Comparison of ENCODE assay signal across 24 cellular contexts in genomic region chrX:31524182-31524581, GRCh38.
DNase-seq lines count a peak whose midpoint lies in the region; ATAC-seq, FAIRE-seq and TF ChIP-seq lines count a peak whose summit lies in the region.
"Had no signal": no experiment of that assay in that cellular context is flagged by ENCODE, and none has a peak within 500 bp of the region (broad histone marks: within the 10 kb centered on the region; RNA-seq: fewer than 3 reads in every experiment).

No MANE protein-coding gene starts in this region.

- H3K36me3 ChIP-seq in astrocyte (ENCODE audit: insufficient read depth, low read length) (no peaks in the 10 kb centered on the region), hepatocyte (replicated peaks; ENCODE audit: insufficient read depth, low read depth) (no peaks in the 10 kb centered on the region)

- no peak overlapping the region for H3K9ac ChIP-seq in astrocyte (ENCODE audit: low read length)

- H4K20me1 ChIP-seq in astrocyte (ENCODE audit: insufficient read depth, low read length): no peaks in the 10 kb centered on the region
- H4K20me1 ChIP-seq in hepatocyte (ENCODE audit: insufficient read depth, poor library complexity, severe bottlenecking): no peaks in the 10 kb centered on the region

- H3K27ac Mint-ChIP-seq in astrocyte (ENCODE audit: unreplicated experiment): no peak overlapping the region
- H3K27ac Mint-ChIP-seq: B cell; CD8-positive, alpha-beta T cell; HFFc6 had no signal

- intact Hi-C loops in sciatic nerve (cut with DNase I): no loop called here

- no peaks in the 10 kb centered on the region for H3K9me2 ChIP-seq in hepatocyte (replicated peaks; ENCODE audit: insufficient read depth)

- ATAC-seq in sciatic nerve: no peak
- ATAC-seq: CD8-positive, alpha-beta T cell; HepG2; Panc1 had no signal

- H3K79me2 ChIP-seq in astrocyte (ENCODE audit: insufficient read depth, low read length) (no peaks in the 10 kb centered on the region), hepatocyte (no peaks in the 10 kb centered on the region)

- no peaks in the 10 kb centered on the region for H3K36me3 Mint-ChIP-seq in astrocyte (ENCODE audit: low read depth, unreplicated experiment)
- H3K36me3 Mint-ChIP-seq: CD8-positive, alpha-beta T cell had no signal

- peak; percentile 16 for DNase-seq in NCI-H226
- peak; percentile 18 for DNase-seq in astrocyte (ENCODE audit: low read depth)
- DNase-seq in hepatocyte (ENCODE audit: low spot score): peak; percentile 5
- no peak for DNase-seq in stimulated activated CD4-positive, alpha-beta T cell treated with anti-CD3 and anti-CD28 coated beads, Interleukin-4, amount 100 ng/mL, for 4 hours
- no peak for DNase-seq in sciatic nerve (ENCODE audit: low spot score)
- no peak for DNase-seq in putamen (ENCODE audit: low spot score)
- no peak for DNase-seq in EL
- DNase-seq: Caco-2; CD8-positive, alpha-beta T cell; DMS 273 treated with DMSO at 0.1 percent for 48 hours; DMS79; H9; HFFc6; KBM-7; MM.1S; NCI-H2029 treated with DMSO at 0.1 percent for 48 hours; NCI-H510A; NCI-H69; SIG-M5 had no signal

- H3K27ac ChIP-seq in astrocyte (ENCODE audit: low read depth, low read length) (no peak overlapping the region), hepatocyte (no peak overlapping the region)
- H3K27ac ChIP-seq: C4-2B had no signal

- WGBS in hepatocyte (ENCODE audit: low lambda C conversion rate, missing lambda C conversion rate): 54% methylated on average over 4 of the region's 4 CpGs

- H3K4me3 ChIP-seq in astrocyte (ENCODE audit: insufficient read depth, low read depth, low read length) (no peak overlapping the region), hepatocyte (no peak overlapping the region)

- H3K4me1 ChIP-seq in astrocyte (ENCODE audit: insufficient read depth, low read length) (no peaks in the 10 kb centered on the region), hepatocyte (ENCODE audit: insufficient read depth) (no peaks in the 10 kb centered on the region)
- H3K4me1 ChIP-seq: Caco-2 had no signal

- no peaks in the 10 kb centered on the region for H3K27me3 Mint-ChIP-seq in astrocyte (ENCODE audit: low read depth, unreplicated experiment)
- H3K27me3 Mint-ChIP-seq: B cell had no signal

- H3K4me1 Mint-ChIP-seq in astrocyte (ENCODE audit: low read depth, unreplicated experiment): peaks cover 1% of the 10 kb centered on the region
- H3K4me1 Mint-ChIP-seq: B cell, H9 had no signal

- H3K4me2 ChIP-seq in astrocyte (ENCODE audit: low read length): no peak overlapping the region
- H3K4me2 ChIP-seq in hepatocyte: no peak overlapping the region

- H3K4me3 Mint-ChIP-seq in astrocyte (ENCODE audit: unreplicated experiment): no peak overlapping the region
- H3K4me3 Mint-ChIP-seq: B cell; CD8-positive, alpha-beta T cell; H9; HFFc6 had no signal

- no peak overlapping the region for H2AFZ ChIP-seq in astrocyte (ENCODE audit: low read depth, low read length)
- H2AFZ ChIP-seq in hepatocyte: no peak overlapping the region

- H3K9me3 ChIP-seq in astrocyte (ENCODE audit: insufficient read depth, low read depth, low read length): no peaks in the 10 kb centered on the region
- no peaks in the 10 kb centered on the region for H3K9me3 ChIP-seq in hepatocyte (ENCODE audit: low read depth)
- H3K9me3 ChIP-seq: Caco-2 had no signal

- peak; percentile 73 for FAIRE-seq in astrocyte (lab: Jason Lieb, UNC)
- FAIRE-seq: GM12892, HepG2 had no signal

- TF ChIP-seq CTCF in astrocyte (IDR thresholded peaks at IDR 0.05; ENCODE audit: insufficient read depth, low read depth, low read length) (no peak), hepatocyte (IDR thresholded peaks at IDR 0.05; ENCODE audit: poor library complexity) (no peak)

- H3K27me3 ChIP-seq in astrocyte (ENCODE audit: insufficient read depth, low read length): no peaks in the 10 kb centered on the region
- no peaks in the 10 kb centered on the region for H3K27me3 ChIP-seq in hepatocyte

- no peaks in the 10 kb centered on the region for H3K9me3 Mint-ChIP-seq in astrocyte (ENCODE audit: unreplicated experiment)
- H3K9me3 Mint-ChIP-seq: CD8-positive, alpha-beta T cell; HFFc6 had no signal

Comparison
In these comparisons a context has a peak if more than half of its experiments do, and no peak if none do; other contexts are left out.
1. DNase-seq: peak in NCI-H226 (single experiment), astrocyte (single experiment) and hepatocyte (single experiment); none in stimulated activated CD4-positive, alpha-beta T cell treated with anti-CD3 and anti-CD28 coated beads, Interleukin-4, amount 100 ng/mL, for 4 hours (0 of 2), sciatic nerve (single experiment), putamen (single experiment) and EL (single experiment).